Comparison of ENCODE assay signal across 9 cellular contexts in genomic region chr19:51407631-51408131, GRCh38. TPM values are rescaled to one million over a fixed set of nuclear protein-coding genes. Genes with fewer than 3 reads are reported as not detected.
DNase-seq lines count a peak whose midpoint lies in the region; ATAC-seq, FAIRE-seq and TF ChIP-seq lines count a peak whose summit lies in the region.
"Had no signal": no experiment of that assay in that cellular context is flagged by ENCODE, and none has a peak within 500 bp of the region (broad histone marks: within the 10 kb centered on the region; RNA-seq: fewer than 3 reads in every experiment).

No MANE protein-coding gene starts in this region.

- H3K4me1 Mint-ChIP-seq in endodermal cell = no peaks in the 10 kb centered on the region
- H3K4me1 Mint-ChIP-seq in osteocyte (ENCODE audit: unreplicated experiment) = no peaks in the 10 kb centered on the region

- H3K4me2 ChIP-seq in SK-N-SH = no peak overlapping the region

- peak; percentile 48 for TF ChIP-seq RAD21 in SK-N-SH (IDR thresholded peaks at IDR 0.05; ENCODE audit: low read length)

- FAIRE-seq in frontal cortex (lab: Jason Lieb, UNC) = no peak
- FAIRE-seq: colon had no signal

- peaks cover 0 to 6% of the 10 kb centered on the region in 2 experiments; a peak in 2 of 4 replicates for H3K4me1 ChIP-seq in SK-N-SH (ENCODE audit: control insufficient read depth in 1 of 2, insufficient read depth in 2 of 2, low read depth in 1 of 2, low read length in 1 of 2)
- no peaks in the 10 kb centered on the region for H3K4me1 ChIP-seq in endodermal cell (ENCODE audit: control insufficient read depth, insufficient read depth, low read length)

- 60% methylated on average over 6 of the region's 6 CpGs for WGBS in SK-N-SH (ENCODE audit: low lambda C conversion rate)
- 57 to 75% methylated on average over 6 of the region's 6 CpGs for whole genome bisulfite sequencing in endodermal cell (ENCODE audit: insufficient coverage in 1 of 2, insufficient read length in 1 of 2), 2 experiments

- POLR2A ChIA-PET in AG04449 (lab: Yijun Ruan, JAX) = no interaction called here
- POLR2A ChIA-PET in SK-N-SH (lab: Yijun Ruan, JAX) = no interaction called here

- no peaks in the 10 kb centered on the region for H4K20me1 ChIP-seq in SK-N-SH (ENCODE audit: insufficient read depth)

- DNase-seq in AG04449 (ENCODE audit: low read depth, low spot score) = no peak
- DNase-seq in GM13977 (ENCODE audit: low spot score) = no peak
- no peak for DNase-seq in SK-N-SH
- DNase-seq in endodermal cell = peak; percentile 83
- no peak for DNase-seq in osteocyte (ENCODE audit: extremely low spot score, unreplicated experiment)
- no peak for DNase-seq in frontal cortex (ENCODE audit: low spot score in 2 of 2)
- DNase-seq in cerebellar nuclear complex (lab: John Stamatoyannopoulos, UW) = no peak

- TF ChIP-seq CTCF in AG04449 (IDR thresholded peaks at IDR 0.05; ENCODE audit: insufficient read depth, low read length, missing control alignments) = peak; percentile 14
- TF ChIP-seq CTCF in GM13977 (IDR thresholded peaks at IDR 0.05; ENCODE audit: extremely low read depth, insufficient read depth, missing control alignments) = peak; percentile 17
- TF ChIP-seq CTCF in SK-N-SH (IDR thresholded peaks at IDR 0.05) = no peak; the same call in 1 of the 2 replicates
- TF ChIP-seq CTCF in endodermal cell (conservative IDR thresholded peaks at IDR 0.05) = peak; percentile 75
- peak; percentile 20 for TF ChIP-seq CTCF in osteocyte (IDR thresholded peaks at IDR 0.05)

- H3F3A ChIP-seq in SK-N-SH (replicated peaks; ENCODE audit: insufficient read depth) = peaks cover 12% of the 10 kb centered on the region

- CTCF ChIA-PET in AG04449 (lab: Yijun Ruan, JAX) (interaction anchor here (0.7 to 1.3 kb wide), 4 partner anchors 9 to 69 kb away, joined by 3 to 10 read pairs (median 5); no protein-coding TSS in a partner anchor), SK-N-SH (lab: Yijun Ruan, JAX) (interaction anchor here (0.6 to 1.1 kb wide), 7 partner anchors 10 to 254 kb away, joined by 3 to 4 read pairs (median 3); no protein-coding TSS in a partner anchor)

- in situ Hi-C loops in GM13977 (cut with MboI; ENCODE audit: low pct_unique_long_range_greater_than_20kb, low sequenced_read_pairs, unreplicated experiment) = no loop called here

- H3K9ac ChIP-seq in SK-N-SH = no peak overlapping the region
- H3K9ac ChIP-seq in endodermal cell (ENCODE audit: extremely low read depth, low read length, poor library complexity, severe bottlenecking) = no peak overlapping the region

- H3K79me2 ChIP-seq in SK-N-SH (ENCODE audit: insufficient read depth) = no peaks in the 10 kb centered on the region

- H3K4me3 Mint-ChIP-seq in endodermal cell (no peak overlapping the region), osteocyte (ENCODE audit: unreplicated experiment) (no peak overlapping the region)

- H3K9me3 Mint-ChIP-seq in endodermal cell (peaks cover 29% of the 10 kb centered on the region), osteocyte (ENCODE audit: unreplicated experiment) (peaks cover 7% of the 10 kb centered on the region)

- no peak overlapping the region for H3K27ac ChIP-seq in SK-N-SH (ENCODE audit: low read depth in 2 of 2, low read length in 1 of 2)
- no peak overlapping the region for H3K27ac ChIP-seq in endodermal cell (ENCODE audit: low read depth, low read length)

- H3K4me3 ChIP-seq in AG04449 (ENCODE audit: low read depth, low read length) (no peak overlapping the region), SK-N-SH (ENCODE audit: low read depth in 2 of 2, low read length in 1 of 2) (no peak overlapping the region), endodermal cell (ENCODE audit: low read length) (no peak overlapping the region)

- H3K36me3 ChIP-seq in SK-N-SH (replicated peaks in 1 of 2; ENCODE audit: control insufficient read depth in 1 of 2, insufficient read depth in 2 of 2, low read length in 1 of 2) = no peaks in the 10 kb centered on the region
- no peaks in the 10 kb centered on the region for H3K36me3 ChIP-seq in endodermal cell (ENCODE audit: control insufficient read depth, insufficient read depth, low read length)

- H3K27me3 ChIP-seq in SK-N-SH (ENCODE audit: insufficient read depth) (no peaks in the 10 kb centered on the region), endodermal cell (ENCODE audit: control insufficient read depth, insufficient read depth, low read length, poor library complexity, severe bottlenecking) (no peaks in the 10 kb centered on the region)

- H3K27ac Mint-ChIP-seq in endodermal cell (peak overlapping the region; percentile 62), osteocyte (ENCODE audit: unreplicated experiment) (no peak overlapping the region)

- peaks cover 4% of the 10 kb centered on the region; the same call in 1 of the 2 replicates for H3K9me3 ChIP-seq in SK-N-SH
- peaks cover 11% of the 10 kb centered on the region for H3K9me3 ChIP-seq in endodermal cell (ENCODE audit: control insufficient read depth, low read length)

- H3K27me3 Mint-ChIP-seq in endodermal cell (ENCODE audit: insufficient read depth) = no peaks in the 10 kb centered on the region
- no peaks in the 10 kb centered on the region for H3K27me3 Mint-ChIP-seq in osteocyte (ENCODE audit: unreplicated experiment)

- H3K9me2 ChIP-seq in SK-N-SH = no peaks in the 10 kb centered on the region

- TF ChIP-seq EP300 in SK-N-SH (IDR thresholded peaks at IDR 0.05; ENCODE audit: borderline replicate concordance in 1 of 2, low read depth in 1 of 2, low read length in 1 of 2) = no peak

- no peak for ATAC-seq in GM21528 (IDR thresholded peaks at IDR 0.05; ENCODE audit: low FRiP score, unreplicated experiment)

- no peak overlapping the region for H2AFZ ChIP-seq in SK-N-SH (ENCODE audit: low read depth)

- H3K36me3 Mint-ChIP-seq in endodermal cell (ENCODE audit: low read depth) (peaks cover 19% of the 10 kb centered on the region), osteocyte (ENCODE audit: unreplicated experiment) (no peaks in the 10 kb centered on the region)

TF ChIP-seq in SK-N-SH, 30 proteins besides CTCF, POLR2A, EP300 and RAD21:
- TF ChIP-seq MAX (IDR thresholded peaks at IDR 0.05; ENCODE audit: low read depth) = no peak
- TF ChIP-seq SMC3 (IDR thresholded peaks at IDR 0.05; ENCODE audit: low read depth, low read length) = peak; percentile 25; the same call in 1 of the 2 replicates

RNA-seq across cellular contexts. Expression of gene SIGLEC10, which starts 9.8 kb away (rescaled TPM):
- not detected in 2 replicates for polyA plus RNA-seq in SK-N-SH (2012; rRNA removed)
- not detected in 2 replicates for polyA plus RNA-seq in SK-N-SH (2012; cell fraction: cytosol; rRNA removed)
- polyA plus RNA-seq in SK-N-SH (2012; cell fraction: nucleus; rRNA removed) = not detected in 2 replicates
- total RNA-seq in endodermal cell (not detected), osteocyte (not detected in 2 replicates), frontal cortex (1.2 TPM)
- not detected for polyA plus RNA-seq in endodermal cell (2013, experiment 1 of 2)
- not detected for polyA plus RNA-seq in endodermal cell (2013, experiment 2 of 2)

RNA-seq across cellular contexts. Expression of gene C19orf84, which starts 17.3 kb away (rescaled TPM):
- polyA plus RNA-seq in SK-N-SH (2012; rRNA removed) = not detected in 2 replicates
- not detected in 2 replicates for polyA plus RNA-seq in SK-N-SH (2012; cell fraction: cytosol; rRNA removed)
- polyA plus RNA-seq in SK-N-SH (2012; cell fraction: nucleus; rRNA removed) = not detected in 2 replicates
- total RNA-seq in endodermal cell = 1 to 10 TPM; 1.4 to 1.8 TPM
- 0.28 TPM for polyA plus RNA-seq in endodermal cell (2013, experiment 1 of 2)
- 0.54 TPM for polyA plus RNA-seq in endodermal cell (2013, experiment 2 of 2)
- not detected in 2 replicates for total RNA-seq in osteocyte
- total RNA-seq in frontal cortex = not detected

RNA-seq across cellular contexts. Expression of gene LIM2, which starts 19.9 kb away (rescaled TPM):
- polyA plus RNA-seq in SK-N-SH (2012; rRNA removed) = not detected in 2 replicates
- not detected in 2 replicates for polyA plus RNA-seq in SK-N-SH (2012; cell fraction: cytosol; rRNA removed)
- polyA plus RNA-seq in SK-N-SH (2012; cell fraction: nucleus; rRNA removed) = not detected in 2 replicates
- total RNA-seq in endodermal cell (not detected), osteocyte (not detected in 2 replicates), frontal cortex (not detected)
- polyA plus RNA-seq in endodermal cell (2013, experiment 1 of 2) = not detected
- polyA plus RNA-seq in endodermal cell (2013, experiment 2 of 2) = not detected

RNA-seq across cellular contexts. Expression of gene NKG7, which starts 35.2 kb away (rescaled TPM):
- not detected in 2 replicates for polyA plus RNA-seq in SK-N-SH (2012; rRNA removed)
- polyA plus RNA-seq in SK-N-SH (2012; cell fraction: cytosol; rRNA removed) = not detected in 2 replicates
- not detected in 2 replicates for polyA plus RNA-seq in SK-N-SH (2012; cell fraction: nucleus; rRNA removed)
- total RNA-seq in endodermal cell (not detected), osteocyte (not detected in 2 replicates), frontal cortex (not detected)
- not detected for polyA plus RNA-seq in endodermal cell (2013, experiment 1 of 2)
- not detected for polyA plus RNA-seq in endodermal cell (2013, experiment 2 of 2)

RNA-seq across cellular contexts. Expression of gene CLDND2, which starts 38.9 kb away (rescaled TPM):
- 0.26 TPM in 1 of 2 replicates, not detected in the other for polyA plus RNA-seq in SK-N-SH (2012; rRNA removed)
- polyA plus RNA-seq in SK-N-SH (2012; cell fraction: cytosol; rRNA removed) = 0.22 TPM in 2 replicates
- polyA plus RNA-seq in SK-N-SH (2012; cell fraction: nucleus; rRNA removed) = 0.32 and 0.48 TPM in 2 replicates
- total RNA-seq in endodermal cell (1 to 10 TPM; 1.3 to 2.5 TPM), osteocyte (1.8 TPM in 1 of 2 replicates, not detected in the other), frontal cortex (not detected)
- polyA plus RNA-seq in endodermal cell (2013, experiment 1 of 2) = 3.7 TPM
- polyA plus RNA-seq in endodermal cell (2013, experiment 2 of 2) = 2.4 TPM
